Comparison of ENCODE assay signal across 7 cellular contexts in genomic region chr19:42397315-42398166, GRCh38. TPM values are rescaled to one million over a fixed set of nuclear protein-coding genes. Genes with fewer than 3 reads are reported as not detected.
DNase-seq lines count a peak whose midpoint lies in the region; ATAC-seq and TF ChIP-seq lines count a peak whose summit lies in the region.

No MANE protein-coding gene starts in this region.

- no peaks in the 10 kb centered on the region for H3F3A ChIP-seq in smooth muscle cell (ENCODE audit: low read depth)

- H3K4me1 ChIP-seq in right cardiac atrium (ENCODE audit: control insufficient read depth, insufficient read depth, low read length) (peaks cover 5% of the 10 kb centered on the region), smooth muscle cell (ENCODE audit: low read depth) (peaks cover 12% of the 10 kb centered on the region)

- H3K79me2 ChIP-seq in smooth muscle cell (ENCODE audit: low read depth) = no peaks in the 10 kb centered on the region

- H3K9ac ChIP-seq in smooth muscle cell (ENCODE audit: low read depth) = peak overlapping the region; percentile 63

- peak overlapping the region; percentile 83 for H3K4me2 ChIP-seq in smooth muscle cell

- WGBS in right cardiac atrium = 29% methylated on average over 22 of the region's 22 CpGs
- 31% methylated on average over 22 of the region's 22 CpGs for WGBS in smooth muscle cell (ENCODE audit: low lambda C conversion rate)

- H3K36me3 ChIP-seq in WERI-Rb-1 (no peaks in the 10 kb centered on the region), smooth muscle cell (ENCODE audit: low read depth) (no peaks in the 10 kb centered on the region)

- no peak for DNase-seq in HFF-Myc (ENCODE audit: extremely low read depth, low read depth)
- DNase-seq in WERI-Rb-1 = no peak
- peak in 1 of 3 donors; percentile 39 for DNase-seq in right cardiac atrium
- DNase-seq in smooth muscle cell (lab: John Stamatoyannopoulos, UW; ENCODE audit: unreplicated experiment) = no peak
- no peak for DNase-seq in NCI-H510A (lab: John Stamatoyannopoulos, UW)
- no peak for DNase-seq in NCI-H128 (lab: John Stamatoyannopoulos, UW; ENCODE audit: unreplicated experiment)

- H3K27ac ChIP-seq in WERI-Rb-1 = peak overlapping the region; percentile 62
- H3K27ac ChIP-seq in right cardiac atrium (ENCODE audit: low read length) = peak overlapping the region; percentile 66
- H3K27ac ChIP-seq in smooth muscle cell (ENCODE audit: low read depth) = peak overlapping the region; percentile 34

- no peaks in the 10 kb centered on the region for H3K9me3 ChIP-seq in WERI-Rb-1 (ENCODE audit: severe bottlenecking)
- H3K9me3 ChIP-seq in right cardiac atrium (ENCODE audit: control insufficient read depth, low read length) = no peaks in the 10 kb centered on the region
- no peaks in the 10 kb centered on the region for H3K9me3 ChIP-seq in smooth muscle cell (replicated peaks; ENCODE audit: low read depth)

- ATAC-seq in right cardiac atrium (peak; percentile 0 to 1), GM18868 (IDR thresholded peaks at IDR 0.05; ENCODE audit: unreplicated experiment) (no peak)

- intact Hi-C loops in right cardiac atrium (cut with DNase I) = loop anchor here in 1 of 4 donors (10.0 kb wide), 1 partner anchor 263 kb away; the partner anchor contains the start of gene POU2F2

- H3K27me3 ChIP-seq in WERI-Rb-1 (ENCODE audit: insufficient read depth, low read depth, severe bottlenecking) = no peaks in the 10 kb centered on the region
- H3K27me3 ChIP-seq in right cardiac atrium (ENCODE audit: control insufficient read depth, insufficient read depth) = no peaks in the 10 kb centered on the region
- no peaks in the 10 kb centered on the region for H3K27me3 ChIP-seq in smooth muscle cell (ENCODE audit: low read depth)

- peak overlapping the region; percentile 71 for H2AFZ ChIP-seq in smooth muscle cell (ENCODE audit: low read depth)

- H3K4me3 ChIP-seq in HFF-Myc (replicated peaks; ENCODE audit: low read depth, low read length) (peak overlapping the region; percentile 64), WERI-Rb-1 (ENCODE audit: low read depth, low read length) (peak overlapping the region; percentile 88), right cardiac atrium (ENCODE audit: low read length) (peak overlapping the region; percentile 73), smooth muscle cell (peak overlapping the region; percentile 54)

- no peaks in the 10 kb centered on the region for H4K20me1 ChIP-seq in smooth muscle cell (ENCODE audit: low read depth)

- no peak for TF ChIP-seq CTCF in HFF-Myc (IDR thresholded peaks at IDR 0.05; ENCODE audit: low read depth, low read length, missing control alignments)
- no peak for TF ChIP-seq CTCF in WERI-Rb-1 (IDR thresholded peaks at IDR 0.05; ENCODE audit: low read depth, low read length)
- TF ChIP-seq CTCF in smooth muscle cell (IDR thresholded peaks at IDR 0.05; ENCODE audit: borderline replicate concordance, insufficient read depth, poor library complexity, severe bottlenecking) = no peak

RNA-seq across cellular contexts. Expression of gene CNFN, which starts 7.4 kb away (rescaled TPM):
- total RNA-seq in right cardiac atrium = under 1 TPM in 3 of 4 donors, not detected in 1; 0.50 to 0.91 (median 0.66) TPM
- 1.9 TPM for polyA plus RNA-seq in right cardiac atrium
- 24.1 and 31.3 TPM in 2 replicates for total RNA-seq in smooth muscle cell
- polyA plus RNA-seq in smooth muscle cell = 23.7 and 44.9 TPM in 2 replicates

RNA-seq across cellular contexts. Expression of gene LIPE, which starts 29.6 kb away (rescaled TPM):
- total RNA-seq in right cardiac atrium (10 to 100 TPM in 2 of 4 donors, 1 to 10 TPM in 2; 9.4 to 44.9 (median 12.3) TPM), smooth muscle cell (4.0 and 9.2 TPM in 2 replicates)
- polyA plus RNA-seq in right cardiac atrium (81.6 TPM), smooth muscle cell (4.1 and 8.4 TPM in 2 replicates)

RNA-seq across cellular contexts. Expression of gene CXCL17, which starts 45.2 kb away (rescaled TPM):
- total RNA-seq in right cardiac atrium (not detected), smooth muscle cell (not detected in 2 replicates)
- polyA plus RNA-seq in right cardiac atrium (not detected), smooth muscle cell (not detected in 2 replicates)

Comparison
In these comparisons a context has a peak if more than half of its experiments do, and no peak if none do; other contexts are left out.
1. RNA of gene CNFN, which starts 7.4 kb away (total RNA-seq): 24.1 to 31.3 TPM in smooth muscle cell; 0.50 to 0.91 TPM in right cardiac atrium; every median in the first group is over 10 times any median in the second.
2. Peak in every context shown above with its lines, with median percentiles within 50 percentile points of each other: H3K4me3 ChIP-seq and H3K27ac ChIP-seq.